In genomic region chr19:35404879-35405622, GRCh38 we compare ENCODE assay signal across 9 cellular contexts. TPM values are rescaled to one million over a fixed set of nuclear protein-coding genes. Genes with fewer than 3 reads are reported as not detected.
DNase-seq lines count a peak whose midpoint lies in the region; ATAC-seq and TF ChIP-seq lines count a peak whose summit lies in the region.
"Had no signal": no experiment of that assay in that cellular context is flagged by ENCODE, and none has a peak within 500 bp of the region (broad histone marks: within the 10 kb centered on the region; RNA-seq: fewer than 3 reads in every experiment).

No MANE protein-coding gene starts in this region.

- ATAC-seq in GM21367 (IDR thresholded peaks at IDR 0.05; ENCODE audit: unreplicated experiment) (peak; percentile 62), left ventricle myocardium superior (no peak)

- DNase-seq in BJ (ENCODE audit: low read depth) = peak; percentile 5
- DNase-seq in MV-4-11 (lab: John Stamatoyannopoulos, UW) = peak; percentile 62
- peak; percentile 89 for DNase-seq in fibroblast of the aortic adventitia (ENCODE audit: low read depth)
- DNase-seq in transverse colon = peak; percentile 51
- no peak for DNase-seq in uterus
- DNase-seq in left ventricle myocardium superior = no peak
- DNase-seq in SKM-1 (lab: John Stamatoyannopoulos, UW; ENCODE audit: unreplicated experiment) = no peak

- no peaks in the 10 kb centered on the region for H3K27me3 ChIP-seq in BJ (ENCODE audit: control insufficient read depth, insufficient read depth, low read length)
- no peaks in the 10 kb centered on the region for H3K27me3 ChIP-seq in transverse colon
- no peaks in the 10 kb centered on the region for H3K27me3 ChIP-seq in uterus

- no peak for TF ChIP-seq POLR2A in transverse colon (IDR thresholded peaks at IDR 0.05)
- no peak for TF ChIP-seq POLR2A in uterus (IDR thresholded peaks at IDR 0.05)

- in situ Hi-C loops in transverse colon (cut with MboI; ENCODE audit: low pct_ligation_motif_present in 1 of 4, low pct_unique_long_range_greater_than_20kb in 1 of 4, low sequenced_read_pairs in 3 of 4) = no loop called here

- no peak overlapping the region for H3K4me3 ChIP-seq in BJ (ENCODE audit: low read depth, low read length)
- H3K4me3 ChIP-seq in fibroblast of the aortic adventitia (ENCODE audit: low read depth, low read length) = no peak overlapping the region
- H3K4me3 ChIP-seq in transverse colon = no peak overlapping the region
- no peak overlapping the region for H3K4me3 ChIP-seq in uterus

- CTCF ChIA-PET in BJ (lab: Yijun Ruan, JAX) = interaction anchor here (0.6 kb wide), 1 partner anchor 38 kb away, joined by 4 read pairs; no protein-coding TSS in a partner anchor

- intact Hi-C loops in transverse colon (cut with DNase I; ENCODE audit: low total_unique reads) = no loop called here
- intact Hi-C loops in uterus (cut with DNase I; ENCODE audit: low total_unique reads) = no loop called here
- intact Hi-C loops in left ventricle myocardium superior (cut with micrococcal nuclease) = no loop called here

- H3K9me3 ChIP-seq in transverse colon = no peaks in the 10 kb centered on the region
- H3K9me3 ChIP-seq in uterus = no peaks in the 10 kb centered on the region

- POLR2A ChIA-PET in BJ (lab: Charles Lee) = no interaction called here

- TF ChIP-seq EP300 in transverse colon (IDR thresholded peaks at IDR 0.05; ENCODE audit: low read depth) = no peak

- H3K36me3 ChIP-seq in BJ (ENCODE audit: control insufficient read depth, insufficient read depth, low read length) = no peaks in the 10 kb centered on the region
- no peaks in the 10 kb centered on the region for H3K36me3 ChIP-seq in transverse colon
- H3K36me3 ChIP-seq in uterus = no peaks in the 10 kb centered on the region

- H3K4me1 ChIP-seq in transverse colon (no peaks in the 10 kb centered on the region), uterus (no peaks in the 10 kb centered on the region)

- TF ChIP-seq CTCF in BJ (IDR thresholded peaks at IDR 0.05; ENCODE audit: insufficient read depth, low read depth, low read length) (no peak), fibroblast of the aortic adventitia (IDR thresholded peaks at IDR 0.05; ENCODE audit: insufficient read depth, low read length) (no peak), transverse colon (IDR thresholded peaks at IDR 0.05) (no peak), uterus (IDR thresholded peaks at IDR 0.05) (no peak)

- H3K27ac ChIP-seq in transverse colon = no peak overlapping the region
- H3K27ac ChIP-seq in uterus = no peak overlapping the region

- 72 to 76% methylated on average over 5 to 11 of the region's 11 CpGs for WGBS in transverse colon (ENCODE audit: low coverage in 1 of 2), 2 donors

RNA-seq across cellular contexts. Expression of gene GPR42, which starts 34.2 kb away (rescaled TPM):
- polyA plus RNA-seq in BJ (2011; rRNA removed) = not detected in 2 replicates
- polyA minus RNA-seq in BJ (2011; rRNA and poly(A)+ RNA removed) = not detected in 2 replicates
- total RNA-seq in fibroblast of the aortic adventitia (ENCODE audit: low replicate concordance) = not detected in 2 replicates
- not detected for total RNA-seq in transverse colon
- not detected for total RNA-seq in uterus
- not detected for total RNA-seq in left ventricle myocardium superior
- total RNA-seq: pulmonary artery endothelial cell had no signal

RNA-seq across cellular contexts. Expression of gene FFAR2, which starts 43.0 kb away (rescaled TPM):
- not detected in 2 replicates for polyA plus RNA-seq in BJ (2011; rRNA removed)
- not detected in 2 replicates for polyA minus RNA-seq in BJ (2011; rRNA and poly(A)+ RNA removed)
- not detected in 2 replicates for total RNA-seq in fibroblast of the aortic adventitia (ENCODE audit: low replicate concordance)
- 1 to 10 TPM in 1 of 4 donors, under 1 TPM in 1, not detected in 2; 0.32 to 2.2 TPM for total RNA-seq in transverse colon
- under 1 TPM in 2 of 4 donors, not detected in 2; 0.21 TPM for total RNA-seq in uterus
- 0.27 TPM for total RNA-seq in left ventricle myocardium superior
- total RNA-seq: pulmonary artery endothelial cell had no signal

RNA-seq across cellular contexts. Expression of gene FFAR3, which starts 46.8 kb away (rescaled TPM):
- polyA plus RNA-seq in BJ (2011; rRNA removed) = not detected in 2 replicates
- polyA minus RNA-seq in BJ (2011; rRNA and poly(A)+ RNA removed) = not detected in 2 replicates
- total RNA-seq in fibroblast of the aortic adventitia (ENCODE audit: low replicate concordance) = not detected in 2 replicates
- total RNA-seq in transverse colon = under 1 TPM in 1 of 4 donors, not detected in 3; 0.27 TPM
- total RNA-seq in uterus = not detected
- total RNA-seq in left ventricle myocardium superior = not detected
- total RNA-seq: pulmonary artery endothelial cell had no signal

RNA-seq across cellular contexts. Expression of gene FFAR1, which starts 57.3 kb away (rescaled TPM):
- not detected in 2 replicates for polyA plus RNA-seq in BJ (2011; rRNA removed)
- polyA minus RNA-seq in BJ (2011; rRNA and poly(A)+ RNA removed) = not detected in 2 replicates
- not detected in 2 replicates for total RNA-seq in fibroblast of the aortic adventitia (ENCODE audit: low replicate concordance)
- under 1 TPM in 1 of 4 donors, not detected in 3; 0.32 TPM for total RNA-seq in transverse colon
- total RNA-seq in uterus = under 1 TPM in 1 of 4 donors, not detected in 3; 0.21 TPM
- total RNA-seq in left ventricle myocardium superior = not detected
- total RNA-seq: pulmonary artery endothelial cell had no signal

Comparison
In these comparisons a context has a peak if more than half of its experiments do, and no peak if none do; other contexts are left out.
1. DNase-seq: peak in BJ (single experiment), MV-4-11 (single experiment), fibroblast of the aortic adventitia (single experiment) and transverse colon (single experiment); none in uterus (0 of 2), left ventricle myocardium superior (single experiment) and SKM-1 (single experiment).